In the genomic region with DNA sequence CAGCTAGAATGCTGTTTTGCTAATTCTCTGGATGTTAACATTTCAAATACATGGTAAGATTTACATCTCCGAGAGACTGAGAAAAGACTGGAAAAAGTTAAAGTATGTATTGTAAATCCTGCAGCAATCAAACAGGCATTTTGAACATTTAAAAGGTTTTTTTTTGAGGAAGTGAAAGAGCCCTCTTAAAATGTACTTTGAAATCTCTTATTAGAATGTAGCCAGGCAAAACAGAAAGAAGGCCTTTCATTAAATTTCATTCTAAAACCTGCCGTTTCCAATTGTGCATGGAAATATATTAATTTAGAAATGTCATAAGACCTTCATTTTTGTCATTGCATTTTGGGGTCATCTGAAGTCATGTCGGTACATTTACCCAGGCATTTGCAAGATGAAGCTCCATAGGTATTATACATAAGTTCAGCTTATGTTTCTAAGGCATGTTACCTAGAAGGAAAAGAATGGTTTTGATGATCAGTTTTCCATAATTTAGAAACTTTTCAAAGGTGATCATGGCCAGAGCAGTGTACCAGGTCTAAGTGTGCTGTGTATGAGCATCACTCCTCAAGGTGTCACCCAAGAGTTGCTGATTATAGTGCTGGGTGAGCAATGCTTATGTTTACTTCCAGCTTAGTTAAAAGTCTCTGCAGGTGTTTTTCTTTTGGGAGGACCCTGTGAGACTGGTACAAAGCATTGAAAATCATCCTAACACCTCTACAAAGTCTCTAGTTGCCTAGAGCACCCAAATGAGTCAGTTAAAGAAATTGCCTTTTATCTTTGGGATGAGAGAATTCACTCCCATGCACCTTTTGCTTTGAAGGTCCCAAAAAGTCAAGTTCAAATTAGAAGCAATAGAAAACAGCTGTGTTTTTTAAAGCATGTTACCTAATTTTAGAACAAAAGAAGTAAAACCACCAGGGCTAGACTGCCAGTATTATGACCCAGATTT, we compare ENCODE assay signal across 15 cellular contexts. TPM values are rescaled to one million over a fixed set of nuclear protein-coding genes. Genes with fewer than 3 reads are reported as not detected.
DNase-seq lines count a peak whose midpoint lies in the region; ATAC-seq, FAIRE-seq and TF ChIP-seq lines count a peak whose summit lies in the region.
"Had no signal": no experiment of that assay in that cellular context is flagged by ENCODE, and none has a peak within 500 bp of the region (broad histone marks: within the 10 kb centered on the region; RNA-seq: fewer than 3 reads in every experiment).

No MANE protein-coding gene starts in this region.

- no peak overlapping the region for H3K27ac Mint-ChIP-seq in endothelial cell (ENCODE audit: unreplicated experiment)
- H3K27ac Mint-ChIP-seq: activated CD4-positive, alpha-beta T cell treated with anti-CD3 and anti-CD28 coated beads, Interleukin-2, amount 10 ng/mL, durations not matched to agents 7 days and 5 days; brain had no signal

- H3K4me3 Mint-ChIP-seq in endothelial cell (ENCODE audit: unreplicated experiment) = no peak overlapping the region
- H3K4me3 Mint-ChIP-seq: activated CD4-positive, alpha-beta T cell treated with anti-CD3 and anti-CD28 coated beads, Interleukin-2, amount 10 ng/mL, durations not matched to agents 7 days and 5 days; brain had no signal

- no peak overlapping the region for H2AFZ ChIP-seq in SU-DHL-6 (ENCODE audit: low read depth, low read length, severe bottlenecking)

- ATAC-seq in HG03378 (IDR thresholded peaks at IDR 0.05; ENCODE audit: unreplicated experiment) = peak; percentile 50

- WGBS in lower leg skin, 2 donors = 85 to 89% methylated on average over 3 of the region's 3 CpGs

- no peak overlapping the region for H3K27ac ChIP-seq in 22Rv1
- peak overlapping the region; percentile 85 for H3K27ac ChIP-seq in SU-DHL-6 (ENCODE audit: low read depth, low read length)
- H3K27ac ChIP-seq: uterus had no signal

- TF ChIP-seq CTCF in 22Rv1 (IDR thresholded peaks at IDR 0.05) (0 out of 2 replicates have a peak, but pooled peaks have one; percentile 11), SU-DHL-6 (IDR thresholded peaks at IDR 0.05; ENCODE audit: insufficient read depth, low read length, poor library complexity, severe bottlenecking) (peak; percentile 38), lower leg skin (IDR thresholded peaks at IDR 0.05) (no peak), endothelial cell (IDR thresholded peaks at IDR 0.05; ENCODE audit: unreplicated experiment) (no peak)

- no peaks in the 10 kb centered on the region for H3K36me3 Mint-ChIP-seq in endothelial cell (ENCODE audit: low read depth, unreplicated experiment)

- peaks cover 2% of the 10 kb centered on the region for H3K27me3 Mint-ChIP-seq in endothelial cell (ENCODE audit: unreplicated experiment)
- H3K27me3 Mint-ChIP-seq: activated CD4-positive, alpha-beta T cell treated with anti-CD3 and anti-CD28 coated beads, Interleukin-2, amount 10 ng/mL, durations not matched to agents 7 days and 5 days had no signal

- intact Hi-C loops in lower leg skin (cut with DNase I; ENCODE audit: low total_unique reads) = no loop called here

- H3K27me3 ChIP-seq in SU-DHL-6 (ENCODE audit: low read length) = no peaks in the 10 kb centered on the region
- H3K27me3 ChIP-seq: uterus had no signal

- peaks cover 2% of the 10 kb centered on the region; the same call in 1 of the 2 replicates for H4K20me1 ChIP-seq in SU-DHL-6 (ENCODE audit: low read depth, low read length)

- DNase-seq in GM12891 (ENCODE audit: insufficient read length, low spot score) (no peak), NCI-H524 treated with DMSO at 0.1 percent for 48 hours (lab: John Stamatoyannopoulos, UW) (no peak), lower leg skin (ENCODE audit: low spot score in 2 of 2) (no peak), endothelial cell (ENCODE audit: low spot score) (no peak)
- no peak for DNase-seq in effector CD4-positive, alpha-beta T cell
- DNase-seq: activated CD4-positive, alpha-beta T cell treated with anti-CD3 and anti-CD28 coated beads, Interleukin-2, amount 10 ng/mL, durations not matched to agents 7 days and 5 days; activated effector memory CD4-positive, alpha-beta T cell treated with anti-CD3 and anti-CD28 coated beads, Interleukin-2, amount 50 U/mL, for 16 hours; mesendoderm; NCI-H510A treated with DMSO at 0.1 percent for 48 hours; occipital lobe; uterus had no signal

- H3K9me2 ChIP-seq in SU-DHL-6 (replicated peaks; ENCODE audit: insufficient read depth, low read length) = no peaks in the 10 kb centered on the region

- TF ChIP-seq POLR2A in GM12891 (IDR thresholded peaks at IDR 0.05; ENCODE audit: low read depth, low read length) (no peak), lower leg skin (IDR thresholded peaks at IDR 0.05) (no peak)

- H3K9ac ChIP-seq in SU-DHL-6 (ENCODE audit: low read length) = no peak overlapping the region

- peaks cover 19% of the 10 kb centered on the region; the same call in 1 of the 2 replicates for H3K9me3 ChIP-seq in SU-DHL-6 (ENCODE audit: insufficient read depth, low read length)
- H3K9me3 ChIP-seq: uterus had no signal

- H3K4me1 Mint-ChIP-seq in endothelial cell (ENCODE audit: unreplicated experiment) = peaks cover 1% of the 10 kb centered on the region

- H3K36me3 ChIP-seq in SU-DHL-6 (ENCODE audit: low read length) = peaks cover 63% of the 10 kb centered on the region
- H3K36me3 ChIP-seq: uterus had no signal

- H3K4me3 ChIP-seq in SU-DHL-6 (ENCODE audit: insufficient read depth, low read length, poor library complexity, severe bottlenecking) (peak overlapping the region; percentile 33), lower leg skin (ENCODE audit: low read depth, poor library complexity, severe bottlenecking) (no peak overlapping the region)
- H3K4me3 ChIP-seq: uterus had no signal

- H3F3A ChIP-seq in SU-DHL-6 (ENCODE audit: insufficient read depth) = peaks cover 35% of the 10 kb centered on the region

- peak overlapping the region; percentile 68 for H3K4me2 ChIP-seq in SU-DHL-6 (ENCODE audit: low read depth, low read length, poor library complexity, severe bottlenecking)

- peak; percentile 73 for FAIRE-seq in GM12891 (lab: Jason Lieb, UNC)

- H3K79me2 ChIP-seq in SU-DHL-6 (ENCODE audit: insufficient read depth, low read length) = peaks cover 99% of the 10 kb centered on the region

- H3K9me3 Mint-ChIP-seq in endothelial cell (ENCODE audit: unreplicated experiment) = peaks cover 4% of the 10 kb centered on the region

TF ChIP-seq in GM12891, 5 proteins besides CTCF, POLR2A, EP300 and RAD21:
- TF ChIP-seq TAF1 (IDR thresholded peaks at IDR 0.05; ENCODE audit: low read depth, low read length) (no peak), SPI1 (IDR thresholded peaks at IDR 0.05; ENCODE audit: low read depth, low read length) (peak; percentile 87), POLR2AphosphoS5 (IDR thresholded peaks at IDR 0.05; ENCODE audit: low read depth, low read length) (no peak)

RNA-seq across cellular contexts. Expression of gene ZNF736, which starts 7.1 kb away (rescaled TPM):
- polyA plus RNA-seq in GM12891 (2012; ENCODE audit: low read depth, missing spikeins) = 4.5 TPM
- total RNA-seq in lower leg skin = 10 to 100 TPM in 1 of 4 donors, 1 to 10 TPM in 3; 2.7 to 20.7 (median 7.5) TPM
- 15.8 TPM for total RNA-seq in endothelial cell (ENCODE audit: unreplicated experiment)

Comparison
In these comparisons a context has a peak if more than half of its experiments do, and no peak if none do; other contexts are left out.
1. CTCF ChIP-seq: peak in 22Rv1 (single experiment) and SU-DHL-6 (single experiment); none in lower leg skin (0 of 3) and endothelial cell (single experiment).